8 cellular contexts compared by ENCODE assay signal in the genomic region with DNA sequence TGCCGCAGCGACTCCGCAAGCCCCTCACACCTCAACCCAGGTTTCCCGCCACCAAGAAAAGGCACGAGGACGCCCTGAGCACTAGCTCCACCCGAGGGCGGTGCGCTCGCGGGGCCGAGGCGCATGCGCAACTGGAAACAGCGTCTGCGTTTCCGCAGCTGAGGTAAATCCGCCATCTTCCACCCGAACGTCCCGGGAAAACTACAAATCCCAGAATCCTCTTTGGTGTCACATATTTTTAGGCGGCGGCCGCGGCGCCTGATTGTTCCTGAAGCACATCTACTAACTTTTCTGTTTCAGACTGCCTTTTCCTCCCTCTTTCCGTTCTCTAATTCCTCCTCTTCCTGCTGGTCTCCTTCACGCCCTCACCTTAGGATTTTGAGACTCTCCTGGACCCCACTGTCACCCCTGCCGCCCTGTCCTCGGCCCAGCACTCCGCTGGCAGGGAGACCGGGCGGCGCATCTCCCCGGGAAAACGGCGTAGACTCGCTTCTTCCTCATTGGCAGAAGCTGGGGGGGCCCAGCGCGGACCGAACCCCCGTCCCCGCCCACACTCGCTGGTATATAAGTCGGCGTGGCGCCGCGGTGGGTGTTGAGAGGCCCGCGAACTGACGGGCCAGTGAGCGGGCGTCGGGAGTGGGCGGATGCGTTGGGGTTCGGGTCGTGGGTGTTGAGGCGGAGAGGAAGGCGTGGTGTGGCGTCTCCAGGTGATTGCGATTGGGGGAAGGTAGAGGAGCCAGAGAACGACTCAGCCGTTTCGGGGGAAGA. TPM values are rescaled to one million over a fixed set of nuclear protein-coding genes. Genes with fewer than 3 reads are reported as not detected.
DNase-seq lines count a peak whose midpoint lies in the region; ATAC-seq lines count a peak whose summit lies in the region.

A gene with protein sequence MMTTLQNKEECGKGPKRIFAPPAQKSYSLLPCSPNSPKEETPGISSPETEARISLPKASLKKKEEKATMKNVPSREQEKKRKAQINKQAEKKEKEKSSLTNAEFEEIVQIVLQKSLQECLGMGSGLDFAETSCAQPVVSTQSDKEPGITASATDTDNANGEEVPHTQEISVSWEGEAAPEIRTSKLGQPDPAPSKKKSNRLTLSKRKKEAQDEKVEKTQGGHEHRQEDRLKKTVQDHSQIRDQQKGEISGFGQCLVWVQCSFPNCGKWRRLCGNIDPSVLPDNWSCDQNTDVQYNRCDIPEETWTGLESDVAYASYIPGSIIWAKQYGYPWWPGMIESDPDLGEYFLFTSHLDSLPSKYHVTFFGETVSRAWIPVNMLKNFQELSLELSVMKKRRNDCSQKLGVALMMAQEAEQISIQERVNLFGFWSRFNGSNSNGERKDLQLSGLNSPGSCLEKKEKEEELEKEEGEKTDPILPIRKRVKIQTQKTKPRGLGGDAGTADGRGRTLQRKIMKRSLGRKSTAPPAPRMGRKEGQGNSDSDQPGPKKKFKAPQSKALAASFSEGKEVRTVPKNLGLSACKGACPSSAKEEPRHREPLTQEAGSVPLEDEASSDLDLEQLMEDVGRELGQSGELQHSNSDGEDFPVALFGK (minus strand): TSS at position 505 of the 768 bp plus-strand sequence. CDS start 8,054 bp downstream, outside the sequence.

- DNase-seq in NCI-H69 (lab: John Stamatoyannopoulos, UW) = peak; percentile 98
- peak; percentile 95 to 96 for DNase-seq in activated CD4-positive, alpha-beta T cell treated with anti-CD3 and anti-CD28 coated beads, Interleukin-2, amount 50 U/mL, for 24 hours (ENCODE audit: low read depth in 1 of 2, low spot score in 1 of 2)
- peak; percentile 96 for DNase-seq in left lobe of liver (ENCODE audit: low spot score)
- DNase-seq in stimulated activated CD4-positive, alpha-beta T cell treated with anti-CD3 and anti-CD28 coated beads, Interleukin-2, amount 100 ng/mL, for 24 hours = peak; percentile 96 to 98

- H3K4me3 Mint-ChIP-seq in dendritic cell treated with granulocyte-macrophage colony-stimulating factor and Interleukin-4, amounts not matched to agents 40 ng/mL and 50 ng/mL, for 4 days = peak within 1 kb of the TSS; percentile 94

- H3K4me1 ChIP-seq in BLaER1 = peaks cover 37% of the 10 kb centered on the region

- peak within 1 kb of the TSS; percentile 95 for H3K4me2 ChIP-seq in BLaER1

- no peaks in the 10 kb centered on the region for H3K27me3 ChIP-seq in BLaER1

- peaks cover 30% of the 10 kb centered on the region for H4K20me1 ChIP-seq in BLaER1

- no peaks in the 10 kb centered on the region for H3K27me3 Mint-ChIP-seq in dendritic cell treated with granulocyte-macrophage colony-stimulating factor and Interleukin-4, amounts not matched to agents 40 ng/mL and 50 ng/mL, for 4 days

- intact Hi-C loops in dendritic cell treated with granulocyte-macrophage colony-stimulating factor and Interleukin-4, amounts not matched to agents 40 ng/mL and 50 ng/mL, for 4 days (cut with micrococcal nuclease) = loop anchor here (2.0 to 5.0 kb wide), 2 partner anchors 60 to 244 kb away; a partner anchor contains a TSS

- ATAC-seq in GM19351 (IDR thresholded peaks at IDR 0.05; ENCODE audit: unreplicated experiment) = peak; percentile 37
- peak; percentile 39 for ATAC-seq in HG03520 (IDR thresholded peaks at IDR 0.05; ENCODE audit: unreplicated experiment)
- peak; percentile 73 for ATAC-seq in left lobe of liver

- peak within 1 kb of the TSS; percentile 97 for H3K27ac Mint-ChIP-seq in dendritic cell treated with granulocyte-macrophage colony-stimulating factor and Interleukin-4, amounts not matched to agents 40 ng/mL and 50 ng/mL, for 4 days

- H3K9me3 ChIP-seq in BLaER1 = no peaks in the 10 kb centered on the region; the same call in 1 of the 2 replicates

- peaks cover 51% of the 10 kb centered on the region for H3K4me1 Mint-ChIP-seq in dendritic cell treated with granulocyte-macrophage colony-stimulating factor and Interleukin-4, amounts not matched to agents 40 ng/mL and 50 ng/mL, for 4 days (ENCODE audit: low read depth)

- H3K9ac ChIP-seq in BLaER1 = peak within 1 kb of the TSS; percentile 100

- H3K36me3 Mint-ChIP-seq in dendritic cell treated with granulocyte-macrophage colony-stimulating factor and Interleukin-4, amounts not matched to agents 40 ng/mL and 50 ng/mL, for 4 days (ENCODE audit: low read depth) = peaks cover 50% of the 10 kb centered on the region

- H3K9me3 Mint-ChIP-seq in dendritic cell treated with granulocyte-macrophage colony-stimulating factor and Interleukin-4, amounts not matched to agents 40 ng/mL and 50 ng/mL, for 4 days = no peaks in the 10 kb centered on the region

- peaks cover 23% of the 10 kb centered on the region for H3K36me3 ChIP-seq in BLaER1

- H3K27ac ChIP-seq in BLaER1 = peak within 1 kb of the TSS; percentile 100

- H3K4me3 ChIP-seq in BLaER1 = peak within 1 kb of the TSS; percentile 94

RNA-seq across cellular contexts. Expression of the gene that starts here (rescaled TPM):
- 4.4 TPM for total RNA-seq in left lobe of liver

Comparison
In these comparisons a context has a peak if more than half of its experiments do, and no peak if none do; other contexts are left out.
1. Peak in every context shown above with its lines: DNase-seq, ATAC-seq, H3K4me3 ChIP-seq and H3K27ac ChIP-seq.